Comparison of ENCODE assay signal across 10 cellular contexts in the genomic region with DNA sequence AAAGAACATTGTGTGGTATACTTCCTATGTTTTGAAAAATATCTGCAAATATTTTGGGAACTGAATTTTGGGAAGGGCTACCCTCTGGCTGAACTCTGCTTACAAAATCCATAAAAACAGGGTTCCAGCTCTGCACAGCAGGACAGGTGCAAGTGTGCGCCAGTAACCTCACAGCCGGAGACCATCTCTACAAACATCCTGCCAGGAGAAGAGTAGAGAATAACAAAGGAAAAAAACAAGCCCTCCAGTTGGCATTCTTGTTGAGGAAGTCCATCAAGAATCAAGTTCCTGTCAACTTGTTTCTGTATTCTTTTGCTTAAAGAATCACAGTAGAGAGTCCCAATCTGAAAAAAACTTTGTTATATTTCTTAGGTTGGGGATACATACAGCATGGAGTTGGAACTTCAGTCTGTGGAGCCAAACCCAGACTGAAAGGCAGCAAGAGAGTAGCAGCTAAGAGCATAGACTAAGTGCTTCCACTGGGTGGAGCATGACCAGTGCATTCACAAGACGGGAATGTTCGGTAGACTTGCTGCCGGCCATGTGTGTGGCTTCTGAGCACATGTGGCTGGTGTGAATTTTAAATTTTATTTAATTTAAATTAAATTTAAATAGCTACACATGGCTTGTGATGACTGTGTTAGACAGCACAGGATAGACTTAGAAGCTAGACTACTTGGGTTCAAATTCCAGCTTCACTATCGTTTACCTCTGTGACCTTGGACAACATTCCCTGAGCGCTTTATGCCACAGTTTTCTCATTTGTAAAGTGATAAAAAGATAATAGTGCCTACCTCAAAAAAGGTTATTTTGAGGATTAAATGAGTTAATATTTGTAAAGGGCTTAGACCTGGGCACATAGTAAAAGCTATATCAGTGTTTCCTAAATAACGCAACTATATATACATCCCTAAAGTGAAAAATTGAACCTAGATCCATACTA. TPM values are rescaled to one million over a fixed set of nuclear protein-coding genes. Genes with fewer than 3 reads are reported as not detected.
DNase-seq lines count a peak whose midpoint lies in the region; ATAC-seq and TF ChIP-seq lines count a peak whose summit lies in the region.
"Had no signal": no experiment of that assay in that cellular context is flagged by ENCODE, and none has a peak within 500 bp of the region (broad histone marks: within the 10 kb centered on the region; RNA-seq: fewer than 3 reads in every experiment).

No MANE protein-coding gene starts in this region.

- ATAC-seq in gastroesophageal sphincter (peak; percentile 40), gastrocnemius medialis (peak; percentile 47 to 72), HG03342 (IDR thresholded peaks at IDR 0.05; ENCODE audit: unreplicated experiment) (no peak), HG02678 (IDR thresholded peaks at IDR 0.05; ENCODE audit: unreplicated experiment) (no peak)
- ATAC-seq: activated CD8-positive, alpha-beta T cell treated with anti-CD3 and anti-CD28 coated beads, Interleukin-2, amount 10 ng/mL, durations not matched to agents 7 days and 5 days had no signal

- H3K27ac ChIP-seq in Peyer's patch: no peak overlapping the region
- peak overlapping the region in 2 of 4 donors; percentile 21 to 46 for H3K27ac ChIP-seq in gastroesophageal sphincter
- H3K27ac ChIP-seq in gastrocnemius medialis: peak overlapping the region; percentile 34 to 61 (median 52)

- TF ChIP-seq CTCF in Peyer's patch (IDR thresholded peaks at IDR 0.05) (peak in 4 of 6 experiments; percentile 15 to 38 (median 28)), gastroesophageal sphincter (IDR thresholded peaks at IDR 0.05) (peak in 3 of 4 experiments; percentile 22 to 47 (median 23)), gastrocnemius medialis (IDR thresholded peaks at IDR 0.05 in 4 of 5, conservative IDR thresholded peaks at IDR 0.05 in 1 of 5) (peak in 3 of 5 experiments; percentile 16 to 51 (median 45))

- in situ Hi-C loops in gastrocnemius medialis (cut with MboI; ENCODE audit: low sequenced_read_pairs in 4 of 4): no loop called here

- TF ChIP-seq POLR2A in Peyer's patch (IDR thresholded peaks at IDR 0.05): no peak
- no peak for TF ChIP-seq POLR2A in gastroesophageal sphincter (IDR thresholded peaks at IDR 0.05)
- TF ChIP-seq POLR2A in gastrocnemius medialis (IDR thresholded peaks at IDR 0.05): no peak

- no peak for TF ChIP-seq EP300 in gastroesophageal sphincter (IDR thresholded peaks at IDR 0.05)

- H3K9me3 ChIP-seq in Peyer's patch (no peaks in the 10 kb centered on the region), gastroesophageal sphincter (no peaks in the 10 kb centered on the region), gastrocnemius medialis (no peaks in the 10 kb centered on the region)

- peak; percentile 40 for DNase-seq in H7
- peak in 1 of 3 donors; percentile 56 for DNase-seq in Peyer's patch
- peak in 1 of 2 donors; percentile 30 for DNase-seq in gastrocnemius medialis
- no peak for DNase-seq in stimulated activated CD8-positive, alpha-beta memory T cell treated with anti-CD3 and anti-CD28 coated beads, Interleukin-4, amount 100 ng/mL, for 48 hours
- DNase-seq in activated T-cell treated with anti-CD3 and anti-CD28 coated beads, Interleukin-2, amount 50 U/mL, for 48 hours: no peak
- DNase-seq: activated CD8-positive, alpha-beta T cell treated with anti-CD3 and anti-CD28 coated beads, Interleukin-2, amount 10 ng/mL, durations not matched to agents 7 days and 5 days; islet precursor cell had no signal

- peaks cover 0 to 12% (median 0%) of the 10 kb centered on the region in 4 donors for H3K4me1 ChIP-seq in Peyer's patch
- H3K4me1 ChIP-seq in gastroesophageal sphincter: peaks cover 16 to 99% (median 42%) of the 10 kb centered on the region in 3 donors
- H3K4me1 ChIP-seq in gastrocnemius medialis: peaks cover 56 to 67% of the 10 kb centered on the region in 2 donors

- whole genome bisulfite sequencing in gastroesophageal sphincter (ENCODE audit: low coverage in 1 of 2), 2 donors: 59 to 90% methylated on average over 6 to 8 of the region's 8 CpGs

- intact Hi-C loops in gastrocnemius medialis (cut with DNase I; ENCODE audit: low total_unique reads): no loop called here

- H3K27me3 ChIP-seq in H7 (ENCODE audit: control insufficient read depth, insufficient read depth, low read length) (no peaks in the 10 kb centered on the region), Peyer's patch (no peaks in the 10 kb centered on the region), gastroesophageal sphincter (no peaks in the 10 kb centered on the region), gastrocnemius medialis (no peaks in the 10 kb centered on the region)

- H3K36me3 ChIP-seq in H7 (replicated peaks; ENCODE audit: control insufficient read depth, insufficient read depth, low read length) (no peaks in the 10 kb centered on the region), Peyer's patch (no peaks in the 10 kb centered on the region), gastroesophageal sphincter (no peaks in the 10 kb centered on the region), gastrocnemius medialis (no peaks in the 10 kb centered on the region)

- no peak overlapping the region for H3K4me3 ChIP-seq in H7 (ENCODE audit: insufficient read depth, low read depth, low read length)
- no peak overlapping the region for H3K4me3 ChIP-seq in Peyer's patch
- H3K4me3 ChIP-seq in gastroesophageal sphincter: no peak overlapping the region
- no peak overlapping the region for H3K4me3 ChIP-seq in gastrocnemius medialis

RNA-seq across cellular contexts. Expression of a gene that starts 41.9 kb away (rescaled TPM):
- 100 and 141 TPM in 2 replicates for total RNA-seq in H7 (2014; rRNA removed; shearing (Covaris generic))
- total RNA-seq in Peyer's patch (100 to 1,000 TPM; 171 to 293 (median 247) TPM), gastroesophageal sphincter (100 to 1,000 TPM; 353 to 606 (median 498) TPM), gastrocnemius medialis (100 to 1,000 TPM; 107 to 191 (median 119) TPM)

Comparison
In these comparisons a context has a peak if more than half of its experiments do, and no peak if none do; other contexts are left out.
1. H3K27ac ChIP-seq: peak in gastrocnemius medialis (4 of 4); none in Peyer's patch (0 of 4).
2. ATAC-seq: peak in gastroesophageal sphincter (single experiment) and gastrocnemius medialis (2 of 2); none in HG03342 (single experiment) and HG02678 (single experiment).
3. Peak in every context shown above with its lines, with median percentiles within 50 percentile points of each other: CTCF ChIP-seq.